15 cellular contexts compared by ENCODE assay signal in genomic region chr10:98510412-98510995, GRCh38.
DNase-seq lines count a peak whose midpoint lies in the region; ATAC-seq and TF ChIP-seq lines count a peak whose summit lies in the region.
"Had no signal": no experiment of that assay in that cellular context is flagged by ENCODE, and none has a peak within 500 bp of the region (broad histone marks: within the 10 kb centered on the region; RNA-seq: fewer than 3 reads in every experiment).

No MANE protein-coding gene starts in this region.

- H3K79me2 ChIP-seq in HCT116 (ENCODE audit: insufficient read depth, low read length) = no peaks in the 10 kb centered on the region

- no peaks in the 10 kb centered on the region for H3K9me3 ChIP-seq in HCT116 (ENCODE audit: control insufficient read depth in 1 of 2, insufficient read depth in 1 of 2, low read depth in 1 of 2, low read length in 2 of 2)
- no peaks in the 10 kb centered on the region for H3K9me3 ChIP-seq in neuronal stem cell (replicated peaks in 1 of 2; ENCODE audit: control insufficient read depth in 2 of 2, insufficient read depth in 1 of 2, low read depth in 1 of 2, low read length in 2 of 2)
- H3K9me3 ChIP-seq: Caco-2 had no signal

- H3K4me3 Mint-ChIP-seq in HFFc6 = no peak overlapping the region
- H3K4me3 Mint-ChIP-seq: B cell; CD4-positive, alpha-beta memory T cell had no signal

- H3K4me1 ChIP-seq in HCT116 (ENCODE audit: control insufficient read depth in 1 of 2, insufficient read depth in 2 of 2, low read length in 2 of 2) (no peaks in the 10 kb centered on the region), neuronal stem cell (ENCODE audit: control insufficient read depth in 2 of 2, insufficient read depth in 1 of 2, low read depth in 1 of 2, low read length in 2 of 2) (no peaks in the 10 kb centered on the region)
- H3K4me1 ChIP-seq: Caco-2 had no signal

- H3K4ac ChIP-seq in neuronal stem cell (ENCODE audit: low read length) = no peak overlapping the region

- no peak overlapping the region for H4K91ac ChIP-seq in neuronal stem cell (ENCODE audit: low read depth, low read length, poor library complexity)

- H2AFZ ChIP-seq in HCT116 (ENCODE audit: low read depth, low read length, poor library complexity, severe bottlenecking) (no peak overlapping the region), neuronal stem cell (ENCODE audit: low read length) (no peak overlapping the region)

- no peaks in the 10 kb centered on the region for H3K79me1 ChIP-seq in neuronal stem cell (ENCODE audit: low read depth, low read length)

- H2BK5ac ChIP-seq in neuronal stem cell (ENCODE audit: low read length) = no peak overlapping the region

- no TSS peak for BruUV-seq in HCT116 (replicated peaks; lab: Mats Ljungman, UMichigan)

- CTCF ChIA-PET in HCT116 (lab: Charles Lee) = no interaction called here

- RAD21 ChIA-PET in HCT116 (lab: Charles Lee; ENCODE audit: low non-redundant PET in 1 of 2, low total read pairs in 2 of 2, uncharacterized antibody in 2 of 2, unreplicated experiment in 2 of 2) = no interaction called here

- H3K4me1 Mint-ChIP-seq in HFFc6 (ENCODE audit: low read depth) = peaks cover 1% of the 10 kb centered on the region
- H3K4me1 Mint-ChIP-seq: B cell had no signal

- H3K9ac ChIP-seq in HCT116 (ENCODE audit: low read length) (no peak overlapping the region), neuronal stem cell (ENCODE audit: low read depth, low read length, poor library complexity) (no peak overlapping the region)

- WGBS in neuronal stem cell (ENCODE audit: extremely low coverage in 2 of 2, insufficient read length in 2 of 2, insufficient replicate concordance in 1 of 2), 2 donors = no CpG with 5 or more reads among the region's 4 CpGs
- WGBS in lower leg skin, 2 donors = 79 to 88% methylated on average over 4 of the region's 4 CpGs

- H3K9me3 Mint-ChIP-seq in HFFc6 = no peaks in the 10 kb centered on the region

- H3K27ac ChIP-seq in HCT116 (ENCODE audit: low read depth, low read length) (no peak overlapping the region), neuronal stem cell (replicated peaks; ENCODE audit: low read length) (no peak overlapping the region)

- H3K23ac ChIP-seq in neuronal stem cell (ENCODE audit: low read depth, low read length, poor library complexity) = no peak overlapping the region

- DNase-seq in HCT116 (ENCODE audit: low read depth, low spot score) (no peak), SK-MEL-5 (ENCODE audit: low read depth, low spot score) (peak; percentile 92), foreskin melanocyte (peak; percentile 99), neuronal stem cell (ENCODE audit: low spot score) (no peak), lower leg skin (ENCODE audit: low spot score in 2 of 2) (no peak), activated gamma-delta T cell (lab: John Stamatoyannopoulos, UW) (no peak), HFFc6 (no peak)
- DNase-seq: C1 segment of cervical spinal cord; Caco-2; CD4-positive, alpha-beta memory T cell; DND-41; GDM1 had no signal

- H3K36me3 Mint-ChIP-seq in HFFc6 (ENCODE audit: low read depth) = no peaks in the 10 kb centered on the region
- H3K36me3 Mint-ChIP-seq: CD4-positive, alpha-beta memory T cell had no signal

- intact Hi-C loops in HCT116 (cut with micrococcal nuclease) = no loop called here
- intact Hi-C loops in lower leg skin (cut with DNase I; ENCODE audit: low total_unique reads) = no loop called here

- H3K4me2 ChIP-seq in HCT116 (ENCODE audit: low read length) (no peak overlapping the region), neuronal stem cell (ENCODE audit: insufficient read depth, low read length, poor library complexity, severe bottlenecking) (no peak overlapping the region)

- H2BK15ac ChIP-seq in neuronal stem cell (ENCODE audit: low read length) = no peak overlapping the region

- H3K14ac ChIP-seq in neuronal stem cell (ENCODE audit: low read length) = no peak overlapping the region

- TF ChIP-seq CTCF in HCT116 (IDR thresholded peaks at IDR 0.05 in 2 of 3, conservative IDR thresholded peaks at IDR 0.05 in 1 of 3; ENCODE audit: borderline replicate concordance in 1 of 3, insufficient read depth in 1 of 3, low read depth in 2 of 3, low read length in 2 of 3) (no peak), lower leg skin (IDR thresholded peaks at IDR 0.05) (no peak), HFFc6 (IDR thresholded peaks at IDR 0.05) (no peak)

- no peaks in the 10 kb centered on the region; the same call in 1 of the 2 replicates for H4K20me1 ChIP-seq in HCT116 (ENCODE audit: insufficient read depth)

- no peak overlapping the region for H3K4me3 ChIP-seq in HCT116 (replicated peaks in 1 of 2; ENCODE audit: low read depth in 1 of 2, low read length in 2 of 2)
- no peak overlapping the region for H3K4me3 ChIP-seq in neuronal stem cell (ENCODE audit: low read length in 2 of 2)
- H3K4me3 ChIP-seq in lower leg skin (ENCODE audit: low read depth, poor library complexity, severe bottlenecking) = no peak overlapping the region
- H3K4me3 ChIP-seq: K562 had no signal

- no peak overlapping the region for H4K8ac ChIP-seq in neuronal stem cell (ENCODE audit: low read depth, low read length)

- ATAC-seq in HCT116 (no peak; the same call in 1 of the 2 replicates), GM19455 (IDR thresholded peaks at IDR 0.05; ENCODE audit: unreplicated experiment) (no peak)
- ATAC-seq: K562 had no signal

- H3K18ac ChIP-seq in neuronal stem cell (ENCODE audit: low read length) = peak overlapping the region; percentile 66

- no peaks in the 10 kb centered on the region for H3K9me2 ChIP-seq in HCT116 (ENCODE audit: insufficient read depth)

- no peak for TF ChIP-seq RAD21 in HCT116 (IDR thresholded peaks at IDR 0.05; ENCODE audit: low read depth)

- no peaks in the 10 kb centered on the region for H3K27me3 Mint-ChIP-seq in HFFc6 (ENCODE audit: insufficient read depth)

- H3K36me3 ChIP-seq in HCT116 (ENCODE audit: control insufficient read depth in 1 of 2, insufficient read depth in 2 of 2, low read length in 2 of 2) = no peaks in the 10 kb centered on the region
- no peaks in the 10 kb centered on the region for H3K36me3 ChIP-seq in neuronal stem cell (replicated peaks in 1 of 2; ENCODE audit: control insufficient read depth in 2 of 2, insufficient read depth in 2 of 2, low read length in 2 of 2)

- H2BK120ac ChIP-seq in neuronal stem cell (ENCODE audit: low read depth, low read length) = no peak overlapping the region

- POLR2A ChIA-PET in HCT116 (lab: Charles Lee) = no interaction called here

- no peak overlapping the region for H2AK5ac ChIP-seq in neuronal stem cell (ENCODE audit: low read depth, low read length)

- peaks cover 39% of the 10 kb centered on the region for H3K27me3 ChIP-seq in HCT116 (ENCODE audit: insufficient read depth, low read length)
- no peaks in the 10 kb centered on the region for H3K27me3 ChIP-seq in neuronal stem cell (ENCODE audit: control insufficient read depth in 3 of 3, insufficient read depth in 3 of 3, low read depth in 1 of 3, low read length in 3 of 3)

- in situ Hi-C loops in SK-MEL-5 (cut with HindIII; ENCODE audit: low pct_unique_long_range_greater_than_20kb, low sequenced_read_pairs) = no loop called here

- no peak overlapping the region for H2BK12ac ChIP-seq in neuronal stem cell (ENCODE audit: low read length)

- no peak for TF ChIP-seq POLR2A in HCT116 (IDR thresholded peaks at IDR 0.05; ENCODE audit: borderline replicate concordance, extremely low read depth, insufficient read depth, insufficient read length)
- TF ChIP-seq POLR2A in lower leg skin (IDR thresholded peaks at IDR 0.05) = no peak

- H3K27ac Mint-ChIP-seq in HFFc6 = no peak overlapping the region
- H3K27ac Mint-ChIP-seq: B cell; CD4-positive, alpha-beta memory T cell had no signal

TF ChIP-seq in HCT116, 20 proteins besides CTCF, POLR2A, EP300 and RAD21:
- TF ChIP-seq, protein P1, sequence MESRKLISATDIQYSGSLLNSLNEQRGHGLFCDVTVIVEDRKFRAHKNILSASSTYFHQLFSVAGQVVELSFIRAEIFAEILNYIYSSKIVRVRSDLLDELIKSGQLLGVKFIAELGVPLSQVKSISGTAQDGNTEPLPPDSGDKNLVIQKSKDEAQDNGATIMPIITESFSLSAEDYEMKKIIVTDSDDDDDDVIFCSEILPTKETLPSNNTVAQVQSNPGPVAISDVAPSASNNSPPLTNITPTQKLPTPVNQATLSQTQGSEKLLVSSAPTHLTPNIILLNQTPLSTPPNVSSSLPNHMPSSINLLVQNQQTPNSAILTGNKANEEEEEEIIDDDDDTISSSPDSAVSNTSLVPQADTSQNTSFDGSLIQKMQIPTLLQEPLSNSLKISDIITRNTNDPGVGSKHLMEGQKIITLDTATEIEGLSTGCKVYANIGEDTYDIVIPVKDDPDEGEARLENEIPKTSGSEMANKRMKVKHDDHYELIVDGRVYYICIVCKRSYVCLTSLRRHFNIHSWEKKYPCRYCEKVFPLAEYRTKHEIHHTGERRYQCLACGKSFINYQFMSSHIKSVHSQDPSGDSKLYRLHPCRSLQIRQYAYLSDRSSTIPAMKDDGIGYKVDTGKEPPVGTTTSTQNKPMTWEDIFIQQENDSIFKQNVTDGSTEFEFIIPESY (IDR thresholded peaks at IDR 0.05; ENCODE audit: extremely low read depth, insufficient replicate concordance, low read length) = no peak
- 0 out of 2 replicates have a peak, but pooled peaks have one; percentile 6 for TF ChIP-seq ZFX (IDR thresholded peaks at IDR 0.05)
TF ChIP-seq in HCT116: peak in this region for 1.

Comparison
In these comparisons a context has a peak if more than half of its experiments do, and no peak if none do; other contexts are left out.
1. DNase-seq: peak in SK-MEL-5 (single experiment) and foreskin melanocyte (single experiment); none in HCT116 (single experiment), neuronal stem cell (single experiment), lower leg skin (0 of 2), activated gamma-delta T cell (single experiment) and HFFc6 (single experiment).